ENCODE assay signal across 19 cellular contexts in genomic region chr9:35059438-35059837, GRCh38.
"Had no signal": no experiment of that assay in that cellular context is flagged by ENCODE, and none has a peak within 500 bp of the region (broad histone marks: within the 10 kb centered on the region; RNA-seq: fewer than 3 reads in every experiment).

No MANE protein-coding gene starts in this region.

- H3K4me3 ChIP-seq: esophagus squamous epithelium, gastroesophageal sphincter, mucosa of descending colon, pancreas, smooth muscle cell, upper lobe of left lung, uterus had no signal

- ATAC-seq: gastroesophageal sphincter; left lobe of liver; mucosa of descending colon; naive thymus-derived CD8-positive, alpha-beta T cell; pancreas; right cardiac atrium had no signal

- H3K4me1 ChIP-seq: esophagus squamous epithelium, gastroesophageal sphincter, pancreas, upper lobe of left lung, uterus had no signal

- DNase-seq: effector memory CD4-positive, alpha-beta T cell; esophagus squamous epithelium; foreskin fibroblast; glutamatergic neuron; islet precursor cell; mucosa of descending colon; naive thymus-derived CD8-positive, alpha-beta T cell; occipital lobe; pancreas; right cardiac atrium; stimulated activated CD4-positive, alpha-beta T cell treated with anti-CD3 and anti-CD28 coated beads, Interleukin-2, amount 100 ng/mL, for 48 hours; stimulated activated naive CD4-positive, alpha-beta T cell treated with Interleukin-2 at 50 U/mL for 16 hours; upper lobe of left lung; uterus had no signal

- H3K9me3 ChIP-seq: esophagus squamous epithelium, gastroesophageal sphincter, mucosa of descending colon, pancreas, upper lobe of left lung, uterus had no signal

- H3K9me3 Mint-ChIP-seq: naive thymus-derived CD8-positive, alpha-beta T cell had no signal

- FAIRE-seq: endometrium, pancreas had no signal

- H3K4me3 Mint-ChIP-seq: naive thymus-derived CD8-positive, alpha-beta T cell had no signal

- H3K27me3 ChIP-seq: esophagus squamous epithelium, gastroesophageal sphincter, pancreas, upper lobe of left lung, uterus had no signal

- H3K36me3 ChIP-seq: uterus had no signal

- H3K27me3 Mint-ChIP-seq: naive thymus-derived CD8-positive, alpha-beta T cell; progenitor cell of endocrine pancreas had no signal

- H3K4me2 ChIP-seq: smooth muscle cell had no signal

- H3K27ac ChIP-seq: esophagus squamous epithelium, gastroesophageal sphincter, pancreas, upper lobe of left lung, uterus had no signal
